Comparison of ENCODE assay signal across 27 cellular contexts in genomic region chr2:217055624-217056023, GRCh38.
"Had no signal": no experiment of that assay in that cellular context is flagged by ENCODE, and none has a peak within 500 bp of the region (broad histone marks: within the 10 kb centered on the region; RNA-seq: fewer than 3 reads in every experiment).

No MANE protein-coding gene starts in this region.

- ATAC-seq: activated T-cell treated with anti-CD3 and anti-CD28 coated beads, Interleukin-2, amount 50 U/mL, for 4 hours; left lobe of liver; lower lobe of right lung; sciatic nerve; stimulated activated memory B cell treated with anti-CD40 and anti-IgM and Interleukin-4, amounts not matched to agents 10 μg/mL and 1 μg/mL and 100 μg/mL, for 72 hours had no signal

- H3K27me3 ChIP-seq: adrenal gland, breast epithelium, esophagus muscularis mucosa, hepatocyte, stomach, suprapubic skin, vagina had no signal

- H3K36me3 ChIP-seq: adrenal gland, breast epithelium, esophagus muscularis mucosa, lower lobe of right lung, stomach, suprapubic skin, vagina had no signal

- H3K4me3 ChIP-seq: adrenal gland, breast epithelium, coronary artery, esophagus muscularis mucosa, hepatocyte, lower lobe of right lung, stomach, suprapubic skin, vagina had no signal

- H3K9me3 ChIP-seq: adrenal gland, breast epithelium, esophagus muscularis mucosa, lower lobe of right lung, stomach, suprapubic skin, vagina had no signal

- DNase-seq: activated B cell treated with CpG ODN at 0.5 μM for 24 hours; activated CD4-positive, alpha-beta T cell treated with anti-CD3 and anti-CD28 coated beads for 4 hours; activated CD4-positive, alpha-beta T cell treated with anti-CD3 and anti-CD28 coated beads, Interleukin-2, amount 50 U/mL, for 48 hours; activated CD8-positive, alpha-beta memory T cell treated with anti-CD3 and anti-CD28 coated beads, Interleukin-2, amount 50 U/mL, for 48 hours; activated naive CD4-positive, alpha-beta T cell; activated T-cell treated with anti-CD3 and anti-CD28 coated beads, Interleukin-2, amount 50 U/mL, for 4 hours; adrenal gland; glutamatergic neuron; immature natural killer cell; lower lobe of right lung; mesendoderm; naive B cell; occipital lobe; posterior cingulate gyrus; small intestine; stimulated activated CD4-positive, alpha-beta T cell treated with anti-CD3 and anti-CD28 coated beads, Interleukin-2, amount 100 ng/mL, for 24 hours; stomach; trophoblast cell had no signal

- H3K27ac ChIP-seq: adrenal gland, breast epithelium, esophagus muscularis mucosa, hepatocyte, lower lobe of right lung, suprapubic skin, vagina had no signal

- H3K4me1 ChIP-seq: adrenal gland, breast epithelium, lower lobe of right lung, vagina had no signal
